Comparison of ENCODE assay signal across 8 cellular contexts in genomic region chr10:127612-128432, GRCh38. TPM values are rescaled to one million over a fixed set of nuclear protein-coding genes. Genes with fewer than 3 reads are reported as not detected.
DNase-seq lines count a peak whose midpoint lies in the region; ATAC-seq and TF ChIP-seq lines count a peak whose summit lies in the region.

No MANE protein-coding gene starts in this region.

- peak overlapping the region; percentile 68 for H3K4me3 Mint-ChIP-seq in activated T-helper 1 cell treated with anti-CD3 and anti-CD28 coated beads, Interleukin-12 subunit alpha, Interleukin-12 subunit beta, Interleukin-2, Interleukin-4 antibody, amounts not matched to agents 30 ng/mL and 10 ng/mL and 1 ng/mL, durations not matched to agents 14 hours and 24 hours and 36 hours
- H3K4me3 Mint-ChIP-seq in stimulated activated memory B cell treated with anti-CD40 and anti-IgM and Interleukin-4, amounts not matched to agents 10 μg/mL and 1 μg/mL and 100 μg/mL, for 72 hours, result peak overlapping the region; percentile 58

- no peaks in the 10 kb centered on the region for H3K9me3 ChIP-seq in right atrium auricular region

- no peak for TF ChIP-seq CTCF in right atrium auricular region (IDR thresholded peaks at IDR 0.05)

- no peak overlapping the region for H3K27ac Mint-ChIP-seq in activated T-helper 1 cell treated with anti-CD3 and anti-CD28 coated beads, Interleukin-12 subunit alpha, Interleukin-12 subunit beta, Interleukin-2, Interleukin-4 antibody, amounts not matched to agents 30 ng/mL and 10 ng/mL and 1 ng/mL, durations not matched to agents 14 hours and 24 hours and 36 hours
- no peak overlapping the region for H3K27ac Mint-ChIP-seq in stimulated activated memory B cell treated with anti-CD40 and anti-IgM and Interleukin-4, amounts not matched to agents 10 μg/mL and 1 μg/mL and 100 μg/mL, for 72 hours

- no peaks in the 10 kb centered on the region for H3K36me3 ChIP-seq in right atrium auricular region

- intact Hi-C loops in left ventricle myocardium superior (cut with micrococcal nuclease), result no loop called here
- intact Hi-C loops in activated T-helper 1 cell treated with anti-CD3 and anti-CD28 coated beads, Interleukin-12 subunit alpha, Interleukin-12 subunit beta, Interleukin-2, Interleukin-4 antibody, amounts not matched to agents 30 ng/mL and 10 ng/mL and 1 ng/mL, durations not matched to agents 14 hours and 24 hours and 36 hours (cut with micrococcal nuclease), result no loop called here

- H3K27ac ChIP-seq in right atrium auricular region, result no peak overlapping the region

- H3K4me1 Mint-ChIP-seq in activated T-helper 1 cell treated with anti-CD3 and anti-CD28 coated beads, Interleukin-12 subunit alpha, Interleukin-12 subunit beta, Interleukin-2, Interleukin-4 antibody, amounts not matched to agents 30 ng/mL and 10 ng/mL and 1 ng/mL, durations not matched to agents 14 hours and 24 hours and 36 hours (ENCODE audit: low read depth), result peaks cover 16% of the 10 kb centered on the region
- H3K4me1 Mint-ChIP-seq in stimulated activated memory B cell treated with anti-CD40 and anti-IgM and Interleukin-4, amounts not matched to agents 10 μg/mL and 1 μg/mL and 100 μg/mL, for 72 hours, result peaks cover 13% of the 10 kb centered on the region

- H3K36me3 Mint-ChIP-seq in activated T-helper 1 cell treated with anti-CD3 and anti-CD28 coated beads, Interleukin-12 subunit alpha, Interleukin-12 subunit beta, Interleukin-2, Interleukin-4 antibody, amounts not matched to agents 30 ng/mL and 10 ng/mL and 1 ng/mL, durations not matched to agents 14 hours and 24 hours and 36 hours (ENCODE audit: low read depth), result no peaks in the 10 kb centered on the region
- no peaks in the 10 kb centered on the region for H3K36me3 Mint-ChIP-seq in stimulated activated memory B cell treated with anti-CD40 and anti-IgM and Interleukin-4, amounts not matched to agents 10 μg/mL and 1 μg/mL and 100 μg/mL, for 72 hours

- H3K9me3 Mint-ChIP-seq in activated T-helper 1 cell treated with anti-CD3 and anti-CD28 coated beads, Interleukin-12 subunit alpha, Interleukin-12 subunit beta, Interleukin-2, Interleukin-4 antibody, amounts not matched to agents 30 ng/mL and 10 ng/mL and 1 ng/mL, durations not matched to agents 14 hours and 24 hours and 36 hours, result peaks cover 7% of the 10 kb centered on the region
- H3K9me3 Mint-ChIP-seq in stimulated activated memory B cell treated with anti-CD40 and anti-IgM and Interleukin-4, amounts not matched to agents 10 μg/mL and 1 μg/mL and 100 μg/mL, for 72 hours, result peaks cover 3% of the 10 kb centered on the region

- DNase-seq in left ventricle myocardium superior (no peak), right atrium auricular region (ENCODE audit: low spot score) (no peak), kidney tubule cell (ENCODE audit: low spot score) (no peak), SW480 (ENCODE audit: low spot score) (no peak)
- no peak for DNase-seq in activated T-helper 1 cell treated with anti-CD3 and anti-CD28 coated beads, Interleukin-12 subunit alpha, Interleukin-12 subunit beta, Interleukin-2, Interleukin-4 antibody, amounts not matched to agents 30 ng/mL and 10 ng/mL and 1 ng/mL, durations not matched to agents 14 hours and 24 hours and 36 hours (ENCODE audit: low spot score)
- DNase-seq in activated CD8-positive, alpha-beta memory T cell treated with anti-CD3 and anti-CD28 coated beads for 24 hours, result no peak

- no peak overlapping the region for H3K4me3 ChIP-seq in right atrium auricular region

- peak; percentile 32 for ATAC-seq in left ventricle myocardium superior
- ATAC-seq in HG03457 (IDR thresholded peaks at IDR 0.05; ENCODE audit: unreplicated experiment), result peak; percentile 76
- ATAC-seq in stimulated activated memory B cell treated with anti-CD40 and anti-IgM and Interleukin-4, amounts not matched to agents 10 μg/mL and 1 μg/mL and 100 μg/mL, for 72 hours, result peak; percentile 71

- peaks cover 20% of the 10 kb centered on the region for H3K27me3 Mint-ChIP-seq in activated T-helper 1 cell treated with anti-CD3 and anti-CD28 coated beads, Interleukin-12 subunit alpha, Interleukin-12 subunit beta, Interleukin-2, Interleukin-4 antibody, amounts not matched to agents 30 ng/mL and 10 ng/mL and 1 ng/mL, durations not matched to agents 14 hours and 24 hours and 36 hours (ENCODE audit: insufficient read depth)
- peaks cover 18% of the 10 kb centered on the region for H3K27me3 Mint-ChIP-seq in stimulated activated memory B cell treated with anti-CD40 and anti-IgM and Interleukin-4, amounts not matched to agents 10 μg/mL and 1 μg/mL and 100 μg/mL, for 72 hours

- H3K4me1 ChIP-seq in right atrium auricular region, result peaks cover 0 to 6% of the 10 kb centered on the region in 2 donors

- no peaks in the 10 kb centered on the region for H3K27me3 ChIP-seq in right atrium auricular region

RNA-seq across cellular contexts. Expression of gene ZMYND11, which starts 7.4 kb away (rescaled TPM):
- total RNA-seq in left ventricle myocardium superior, result 80.7 TPM
- total RNA-seq in right atrium auricular region, result 10 to 100 TPM; 60.2 to 61.1 TPM
- 31.1 and 31.4 TPM in 2 replicates for total RNA-seq in activated T-helper 1 cell treated with anti-CD3 and anti-CD28 coated beads, Interleukin-12 subunit alpha, Interleukin-12 subunit beta, Interleukin-2, Interleukin-4 antibody, amounts not matched to agents 30 ng/mL and 10 ng/mL and 1 ng/mL, durations not matched to agents 14 hours and 24 hours and 36 hours
